Comparison of ENCODE assay signal across 27 cellular contexts in genomic region chr5:118980438-118980837, GRCh38.
"Had no signal": no experiment of that assay in that cellular context is flagged by ENCODE, and none has a peak within 500 bp of the region (broad histone marks: within the 10 kb centered on the region; RNA-seq: fewer than 3 reads in every experiment).

No MANE protein-coding gene starts in this region.

- H3K4me3 ChIP-seq: neural progenitor cell, ovary, psoas muscle, skin epidermis, smooth muscle cell, spleen, stomach, thoracic aorta, thyroid gland, tibial nerve, upper lobe of left lung, vagina had no signal

- H3K27ac ChIP-seq: neural progenitor cell, ovary, parathyroid adenoma, psoas muscle, skin epidermis, spleen, stomach, thoracic aorta, thyroid gland, tibial nerve, upper lobe of left lung, vagina had no signal

- H3K27me3 ChIP-seq: neural progenitor cell, ovary, spleen, stomach, thyroid gland, tibial nerve, upper lobe of left lung, vagina had no signal

- H3K4me2 ChIP-seq: neural progenitor cell, smooth muscle cell had no signal

- H3K4me1 ChIP-seq: neural progenitor cell, parathyroid adenoma, psoas muscle, spleen, stomach, thyroid gland, tibial nerve, upper lobe of left lung, vagina had no signal

- H3K36me3 ChIP-seq: neural progenitor cell, ovary, thoracic aorta, thyroid gland, upper lobe of left lung, vagina had no signal

- ATAC-seq: natural killer cell; psoas muscle; right cardiac atrium; sciatic nerve; stimulated activated effector memory CD8-positive, alpha-beta T cell treated with anti-CD3 and anti-CD28 coated beads, Interleukin-12 subunit alpha, Interleukin-12 subunit beta, amount 100 ng/mL, for 72 hours; stimulated activated naive B cell treated with anti-CD40 and anti-IgM and Interleukin-4, amounts not matched to agents 10 μg/mL and 1 μg/mL and 100 μg/mL, for 72 hours had no signal

- H3K9me3 ChIP-seq: ovary, psoas muscle, stomach, thoracic aorta, thyroid gland, upper lobe of left lung, vagina had no signal

- H3K9ac ChIP-seq: neural progenitor cell, parathyroid adenoma had no signal

- H2AFZ ChIP-seq: neural progenitor cell, parathyroid adenoma had no signal

- FAIRE-seq: urothelium cell line had no signal

- DNase-seq: natural killer cell; occipital lobe; ovary; posterior cingulate gyrus; psoas muscle; right cardiac atrium; spleen; stimulated activated CD4-positive, alpha-beta T cell treated with anti-CD3 and anti-CD28 coated beads, Interleukin-12 subunit alpha, Interleukin-12 subunit beta, amount 100 ng/mL, for 4 hours; stimulated activated CD4-positive, alpha-beta T cell treated with anti-CD3 and anti-CD28 coated beads, Interleukin-2, amount 100 ng/mL, for 24 hours; stimulated activated CD4-positive, alpha-beta T cell treated with anti-CD3 and anti-CD28 coated beads, Interleukin-2, amount 100 ng/mL, for 48 hours; stimulated activated CD4-positive, alpha-beta T cell treated with anti-CD3 and anti-CD28 coated beads, Interleukin-4, amount 100 ng/mL, for 24 hours; stimulated activated naive B cell treated with anti-CD40 and anti-IgM and Interleukin-4, amounts not matched to agents 10 μg/mL and 1 μg/mL and 100 μg/mL, for 72 hours; stimulated activated naive CD4-positive, alpha-beta T cell treated with Interleukin-2 at 50 U/mL for 16 hours; stomach; thyroid gland; trophoblast cell; upper lobe of left lung had no signal
